17 cellular contexts compared by ENCODE assay signal in the genomic region with DNA sequence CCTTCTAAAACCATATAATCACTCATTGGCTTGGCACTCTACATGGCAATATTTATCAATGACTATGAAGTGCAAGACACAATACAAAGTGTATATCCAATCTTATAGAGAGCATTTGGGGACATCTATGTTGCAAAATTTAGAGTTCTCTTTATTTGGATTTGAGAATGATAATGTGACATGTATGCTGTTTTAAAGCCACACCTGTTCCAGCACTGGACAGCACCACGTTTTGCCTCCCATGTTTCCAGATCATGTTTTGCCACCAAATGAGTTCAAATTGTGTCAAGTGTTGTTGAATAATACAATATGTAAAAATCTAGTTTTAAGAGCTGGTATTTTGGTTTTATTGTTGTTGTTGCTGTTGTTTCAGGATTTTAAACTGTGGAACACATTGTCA. TPM values are rescaled to one million over a fixed set of nuclear protein-coding genes. Genes with fewer than 3 reads are reported as not detected.
DNase-seq lines count a peak whose midpoint lies in the region; ATAC-seq, FAIRE-seq and TF ChIP-seq lines count a peak whose summit lies in the region.
"Had no signal": no experiment of that assay in that cellular context is flagged by ENCODE, and none has a peak within 500 bp of the region (broad histone marks: within the 10 kb centered on the region; RNA-seq: fewer than 3 reads in every experiment).

No MANE protein-coding gene starts in this region.

- CTCF ChIA-PET in HEK293 (lab: Yijun Ruan, JAX) (no interaction called here), K562 (lab: Yijun Ruan, JAX; ENCODE audit: low intra/inter-chr PET ratio) (no interaction called here)

- H3K4me3 Mint-ChIP-seq in activated CD4-positive, alpha-beta T cell treated with anti-CD3 and anti-CD28 coated beads, Interleukin-2, amount 10 ng/mL, durations not matched to agents 24 days and 14 days = no peak overlapping the region
- H3K4me3 Mint-ChIP-seq: CD4-positive, CD25-positive, alpha-beta regulatory T cell; H9 had no signal

- TF ChIP-seq CTCF in HEK293 (tag by site-specific recombination; IDR thresholded peaks at IDR 0.05) (no peak), K562 (IDR thresholded peaks at IDR 0.05 in 2 of 3, conservative IDR thresholded peaks at IDR 0.05 in 1 of 3; ENCODE audit: insufficient read depth in 2 of 3, low read depth in 1 of 3, low read length in 3 of 3) (no peak)

- BruUV-seq in K562 (replicated peaks; lab: Mats Ljungman, UMichigan) = no TSS peak

- H3K27me3 ChIP-seq in K562 (ENCODE audit: control insufficient read depth in 2 of 2, insufficient read depth in 2 of 2, low read length in 2 of 2) = no peaks in the 10 kb centered on the region
- H3K27me3 ChIP-seq in HAP-1 (ENCODE audit: low read depth) = peaks cover 4% of the 10 kb centered on the region; the same call in 1 of the 2 replicates
- H3K27me3 ChIP-seq: BLaER1 treated with 17β-estradiol and CSF1 and Interleukin-3, amounts not matched to agents 10 nM and 100 nM had no signal

- ATAC-seq in K562 = no peak
- no peak for ATAC-seq in HG03439 (IDR thresholded peaks at IDR 0.05; ENCODE audit: unreplicated experiment)

- no peaks in the 10 kb centered on the region for H3K9me3 Mint-ChIP-seq in activated CD4-positive, alpha-beta T cell treated with anti-CD3 and anti-CD28 coated beads, Interleukin-2, amount 10 ng/mL, durations not matched to agents 24 days and 14 days
- H3K9me3 Mint-ChIP-seq: CD4-positive, CD25-positive, alpha-beta regulatory T cell; H9 had no signal

- WGBS in K562 (ENCODE audit: insufficient coverage, low coverage, missing lambda C conversion rate) = 0% methylated on average over 1 of the region's 1 CpG

- intact Hi-C loops in activated CD4-positive, alpha-beta T cell treated with anti-CD3 and anti-CD28 coated beads, Interleukin-2, amount 10 ng/mL, durations not matched to agents 24 days and 14 days (cut with micrococcal nuclease) = no loop called here
- intact Hi-C loops in K562 (cut with micrococcal nuclease) = no loop called here

- TF ChIP-seq RAD21 in K562 (CRISPR knock-in tag; conservative IDR thresholded peaks at IDR 0.05 in 1 of 2, IDR thresholded peaks at IDR 0.05 in 1 of 2) = no peak

- POLR2A ChIA-PET in HEK293 (lab: Yijun Ruan, JAX) (no interaction called here), K562 (lab: Yijun Ruan, JAX) (interaction anchor here (0.8 kb wide), 1 partner anchor 423 kb away, joined by 3 read pairs; no protein-coding TSS in a partner anchor)

- H3K79me2 ChIP-seq in K562 (ENCODE audit: control insufficient read depth, insufficient read depth, low read length) = no peaks in the 10 kb centered on the region

- peak overlapping the region; percentile 49 for H3K27ac Mint-ChIP-seq in activated CD4-positive, alpha-beta T cell treated with anti-CD3 and anti-CD28 coated beads, Interleukin-2, amount 10 ng/mL, durations not matched to agents 24 days and 14 days
- H3K27ac Mint-ChIP-seq: CD4-positive, CD25-positive, alpha-beta regulatory T cell; H9 had no signal

- FAIRE-seq in K562 (lab: Jason Lieb, UNC) = no peak
- FAIRE-seq: GM18507 had no signal

- H3K9me3 ChIP-seq in HEK293 (ENCODE audit: control insufficient read depth, insufficient read depth, low read depth, low read length) = no peaks in the 10 kb centered on the region
- no peaks in the 10 kb centered on the region for H3K9me3 ChIP-seq in K562 (replicated peaks; ENCODE audit: control insufficient read depth, insufficient read depth, low read depth, low read length)
- no peaks in the 10 kb centered on the region for H3K9me3 ChIP-seq in HAP-1
- H3K9me3 ChIP-seq: BLaER1 treated with 17β-estradiol and CSF1 and Interleukin-3, amounts not matched to agents 10 nM and 100 nM had no signal

- no peak for TF ChIP-seq POLR2A in K562 (conservative IDR thresholded peaks at IDR 0.05)

- H3K4me3 ChIP-seq in HEK293 (ENCODE audit: low read depth, low read length) (no peak overlapping the region), K562 (no peak overlapping the region), HAP-1 (no peak overlapping the region)
- H3K4me3 ChIP-seq: BLaER1 treated with 17β-estradiol and CSF1 and Interleukin-3, amounts not matched to agents 10 nM and 100 nM had no signal

- no peaks in the 10 kb centered on the region for H4K20me1 ChIP-seq in K562 (replicated peaks; ENCODE audit: control insufficient read depth, insufficient read depth, low read length)
- H4K20me1 ChIP-seq: BLaER1 treated with 17β-estradiol and CSF1 and Interleukin-3, amounts not matched to agents 10 nM and 100 nM had no signal

- no peak for TF ChIP-seq EP300 in K562 (IDR thresholded peaks at IDR 0.05; ENCODE audit: low read length)

- no peaks in the 10 kb centered on the region for H3K36me3 Mint-ChIP-seq in activated CD4-positive, alpha-beta T cell treated with anti-CD3 and anti-CD28 coated beads, Interleukin-2, amount 10 ng/mL, durations not matched to agents 24 days and 14 days (ENCODE audit: low read depth)
- H3K36me3 Mint-ChIP-seq: CD4-positive, CD25-positive, alpha-beta regulatory T cell had no signal

- DNase-seq in activated CD4-positive, alpha-beta T cell treated with anti-CD3 and anti-CD28 coated beads, Interleukin-2, amount 10 ng/mL, durations not matched to agents 24 days and 14 days = no peak
- DNase-seq in activated CD4-positive, alpha-beta T cell treated with anti-CD3 and anti-CD28 coated beads for 1 hour = no peak
- no peak for DNase-seq in K562 (ENCODE audit: extremely low read depth in 1 of 4, low spot score in 3 of 4)
- DNase-seq in HAP-1 (ENCODE audit: low spot score in 2 of 2) = no peak
- no peak for DNase-seq in putamen (ENCODE audit: low spot score)
- DNase-seq: 8988T, ACHN, DMS53, GOT3, H9, KBM-7 had no signal

- no peak overlapping the region for H3K27ac ChIP-seq in HEK293 (ENCODE audit: extremely low read depth, low read depth, low read length)
- no peak overlapping the region for H3K27ac ChIP-seq in K562 (ENCODE audit: extremely low read depth, low read depth, low read length)
- H3K27ac ChIP-seq: BLaER1 treated with 17β-estradiol and CSF1 and Interleukin-3, amounts not matched to agents 10 nM and 100 nM; HL-60 had no signal

- no peak overlapping the region for H2AFZ ChIP-seq in K562 (ENCODE audit: low read depth, low read length)

- no peaks in the 10 kb centered on the region for H3K36me3 ChIP-seq in HEK293 (ENCODE audit: control insufficient read depth in 2 of 2, insufficient read depth in 1 of 2, low read length in 2 of 2)
- no peaks in the 10 kb centered on the region for H3K36me3 ChIP-seq in K562 (ENCODE audit: control insufficient read depth, insufficient read depth, low read length)
- no peaks in the 10 kb centered on the region for H3K36me3 ChIP-seq in HAP-1 (replicated peaks)
- H3K36me3 ChIP-seq: BLaER1 treated with 17β-estradiol and CSF1 and Interleukin-3, amounts not matched to agents 10 nM and 100 nM had no signal

- H3K9me1 ChIP-seq in K562 (ENCODE audit: control insufficient read depth, insufficient read depth, low read length) = no peaks in the 10 kb centered on the region

- H3K4me2 ChIP-seq in K562 (ENCODE audit: insufficient read depth, low read length) = no peak overlapping the region
- H3K4me2 ChIP-seq: BLaER1 treated with 17β-estradiol and CSF1 and Interleukin-3, amounts not matched to agents 10 nM and 100 nM had no signal

- peaks cover 13% of the 10 kb centered on the region for H3K4me1 Mint-ChIP-seq in activated CD4-positive, alpha-beta T cell treated with anti-CD3 and anti-CD28 coated beads, Interleukin-2, amount 10 ng/mL, durations not matched to agents 24 days and 14 days
- H3K4me1 Mint-ChIP-seq: CD4-positive, CD25-positive, alpha-beta regulatory T cell had no signal

- peaks cover 17% of the 10 kb centered on the region for H3K27me3 Mint-ChIP-seq in activated CD4-positive, alpha-beta T cell treated with anti-CD3 and anti-CD28 coated beads, Interleukin-2, amount 10 ng/mL, durations not matched to agents 24 days and 14 days

- in situ Hi-C loops in K562 (cut with MboI) = no loop called here
- in situ Hi-C loops in HAP-1 (cut with MboI; ENCODE audit: low sequenced_read_pairs) = no loop called here

- no peak overlapping the region for H3K9ac ChIP-seq in K562 (ENCODE audit: insufficient read depth in 1 of 2, low read depth in 2 of 2, low read length in 2 of 2)
- H3K9ac ChIP-seq: BLaER1 treated with 17β-estradiol and CSF1 and Interleukin-3, amounts not matched to agents 10 nM and 100 nM had no signal

- H3K4me1 ChIP-seq in HEK293 (ENCODE audit: control insufficient read depth, insufficient read depth, low read length) (no peaks in the 10 kb centered on the region), K562 (replicated peaks in 1 of 2; ENCODE audit: control insufficient read depth in 2 of 2, insufficient read depth in 2 of 2, low read length in 2 of 2) (no peaks in the 10 kb centered on the region), HAP-1 (no peaks in the 10 kb centered on the region; the same call in 1 of the 2 replicates)

TF ChIP-seq in HEK293, 187 proteins besides CTCF, POLR2A, EP300 and RAD21 (continues in another document):
- TF ChIP-seq ZBTB8A (tag by site-specific recombination; IDR thresholded peaks at IDR 0.05) = no peak

RNA-seq across cellular contexts. Expression of gene GOLGA8A, which starts 33.3 kb away (rescaled TPM):
- total RNA-seq in activated CD4-positive, alpha-beta T cell treated with anti-CD3 and anti-CD28 coated beads, Interleukin-2, amount 10 ng/mL, durations not matched to agents 24 days and 14 days = 244 and 246 TPM in 2 replicates
- total RNA-seq in K562 (2011; cell fraction: chromatin; rRNA removed; ENCODE audit: low replicate concordance) = 252 and 601 TPM in 2 replicates
- total RNA-seq in K562 (2011; cell fraction: nucleolus; rRNA removed) = 93.6 and 128 TPM in 2 replicates
- 217 and 228 TPM in 2 replicates for total RNA-seq in K562 (2011; cell fraction: nucleoplasm; rRNA removed)
- total RNA-seq in K562 (2014; rRNA removed) = 34.6 and 35.3 TPM in 2 replicates
- total RNA-seq in K562 (2014; rRNA removed; fragmentation: Illumina TruSeq; extraction: Trizol) = 55.9 and 56.3 TPM in 2 replicates
- total RNA-seq in K562 (2015; rRNA removed; fragmentation: Illumina TruSeq; extraction: Trizol) = 48.3 and 52.6 TPM in 2 replicates
- 77.0 and 86.3 TPM in 2 replicates for total RNA-seq in K562 (2021)
- 98.9 and 99.2 TPM in 2 replicates for polyA plus RNA-seq in K562 (2011; rRNA removed)
- polyA plus RNA-seq in K562 (2011; cell fraction: cytosol; rRNA removed) = 6.2 and 17.2 TPM in 2 replicates
- polyA plus RNA-seq in K562 (2011; cell fraction: nucleus; rRNA removed) = 364 and 408 TPM in 2 replicates
- polyA plus RNA-seq in K562 (2012) = 77.0 and 141 TPM in 2 replicates
- polyA plus RNA-seq in K562 (2014; fragmentation: Illumina TruSeq; extraction: Trizol) = 65.7 and 82.7 TPM in 2 replicates
- 10 to 100 TPM; 11.2 to 12.4 TPM for polyA plus RNA-seq in K562 (2014; fragmentation: Nextera tagmentation; extraction: Ambion mirVana)
- 144 and 191 TPM in 2 replicates for polyA plus RNA-seq in K562 (2014; rRNA removed)
- 17.0 and 17.2 TPM in 2 replicates for polyA minus RNA-seq in K562 (2011; rRNA and poly(A)+ RNA removed)
- polyA minus RNA-seq in K562 (2011; cell fraction: cytosol; rRNA and poly(A)+ RNA removed) = 5.7 and 7.8 TPM in 2 replicates
- polyA minus RNA-seq in K562 (2011; cell fraction: nucleus; rRNA and poly(A)+ RNA removed) = 45.1 and 69.5 TPM in 2 replicates
